In the genomic region with DNA sequence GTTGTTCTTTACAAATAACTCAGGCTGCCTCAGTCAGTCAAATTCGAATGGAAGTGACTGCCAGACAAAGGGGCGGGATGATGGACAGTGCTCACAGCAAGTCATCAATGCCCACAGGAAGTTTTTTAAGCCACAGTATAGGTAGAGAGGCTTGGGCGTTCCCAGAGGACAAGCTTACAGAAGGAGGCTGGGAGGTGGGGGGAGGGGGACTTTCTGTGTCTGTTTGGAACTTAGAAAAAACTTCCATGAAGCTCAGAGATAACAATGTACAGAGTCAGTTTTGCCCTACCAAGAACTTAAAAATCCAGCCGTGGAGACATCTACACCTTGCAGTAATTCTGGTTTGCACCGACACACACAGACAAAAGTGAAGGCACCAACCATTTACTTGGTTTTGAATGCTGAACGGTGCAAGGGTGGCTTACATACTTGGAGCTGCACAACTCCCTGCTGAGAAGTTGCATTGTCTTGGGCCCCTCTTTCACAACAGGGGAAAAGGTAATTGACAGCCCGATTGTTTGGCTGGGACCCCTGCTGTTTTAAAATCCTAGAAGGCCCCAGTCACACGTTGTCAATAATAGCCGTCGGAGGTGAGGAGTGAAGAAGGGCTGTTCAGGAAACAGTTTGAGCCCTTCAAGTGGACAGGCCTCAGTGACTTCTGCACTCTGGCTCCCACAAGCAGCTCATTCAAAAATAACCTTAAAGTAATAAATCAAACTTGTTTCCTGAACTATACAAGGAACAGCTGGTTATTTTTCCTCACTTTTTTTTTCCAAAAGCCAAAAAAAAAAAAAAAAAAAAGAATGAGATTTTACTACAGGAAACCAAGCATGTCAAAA, we compare ENCODE assay signal across 8 cellular contexts. TPM values are rescaled to one million over a fixed set of nuclear protein-coding genes. Genes with fewer than 3 reads are reported as not detected.
A peak's percentile ranks its signal among the peaks of the same experiment; 100 is the strongest.
DNase-seq lines count a peak whose midpoint lies in the region; ATAC-seq, FAIRE-seq and TF ChIP-seq lines count a peak whose summit lies in the region.

No MANE protein-coding gene starts in this region.

- BruUV-seq in GM12878 (replicated peaks; lab: Mats Ljungman, UMichigan), result no TSS peak

- no peak overlapping the region for H3K27ac ChIP-seq in GM12878 (ENCODE audit: control insufficient read depth, insufficient read depth)

- no peak for FAIRE-seq in GM12878 (lab: Jason Lieb, UNC)

- SMC1A ChIA-PET in GM12878 (lab: Charles Lee; ENCODE audit: uncharacterized antibody, unreplicated experiment), result interaction anchor here (0.5 to 8.0 kb wide), 34 partner anchors 10 to 935 kb away, joined by 3 to 360 read pairs (median 4); a partner anchor contains a TSS

- H2AFZ ChIP-seq in GM12878 (ENCODE audit: control insufficient read depth, low read depth, low read length), result no peak overlapping the region; the same call in 1 of the 2 replicates

- POLR2A ChIA-PET in GM12878 (lab: Charles Lee), result interaction anchor here (0.6 to 5.0 kb wide), 14 partner anchors 10 to 549 kb away, joined by 3 to 147 read pairs (median 4); a partner anchor contains a TSS

- no peaks in the 10 kb centered on the region for H3K4me1 ChIP-seq in GM12878 (ENCODE audit: control insufficient read depth, insufficient read depth, low read length)

- TF ChIP-seq RAD21 in GM12878 (IDR thresholded peaks at IDR 0.05; ENCODE audit: insufficient read depth, low read depth, low read length), result no peak

- WGBS in GM12878 (ENCODE audit: insufficient coverage, insufficient replicate concordance, low lambda C conversion rate, missing lambda C conversion rate), result 9% methylated on average over 10 of the region's 10 CpGs

- H3K79me2 ChIP-seq in GM12878 (ENCODE audit: control insufficient read depth, insufficient read depth, low read length), result no peaks in the 10 kb centered on the region

- no peak overlapping the region for H3K4me3 ChIP-seq in GM12878

- ATAC-seq in GM12878 (peak; percentile 49), GM19452 (IDR thresholded peaks at IDR 0.05; ENCODE audit: unreplicated experiment) (no peak)

- intact Hi-C loops in GM12878 (cut with micrococcal nuclease; ENCODE audit: unreplicated experiment), result no loop called here

- H3K9ac ChIP-seq in GM12878 (ENCODE audit: control insufficient read depth, insufficient read depth, low read length), result no peak overlapping the region

- TF ChIP-seq POLR2A in GM12878 (IDR thresholded peaks at IDR 0.05; ENCODE audit: low read depth, low read length), result no peak

- peak; percentile 20 for DNase-seq in EH (ENCODE audit: low read depth)
- peak in 2 of 3 experiments; percentile 91 to 99 for DNase-seq in NCI-H1417 (lab: John Stamatoyannopoulos, UW)
- DNase-seq in GM12878 (ENCODE audit: low read depth, low spot score), result no peak
- DNase-seq in left kidney (ENCODE audit: low read depth, low spot score), result peak; percentile 88
- no peak for DNase-seq in effector CD8-positive, alpha-beta T cell (lab: John Stamatoyannopoulos, UW)
- no peak for DNase-seq in activated effector memory CD4-positive, alpha-beta T cell treated with Interleukin-2 at 50 U/mL for 16 hours
- DNase-seq in activated T-cell treated with anti-CD3 and anti-CD28 coated beads for 4 hours, result no peak

- no peaks in the 10 kb centered on the region for H3K9me3 ChIP-seq in GM12878 (replicated peaks; ENCODE audit: control insufficient read depth, insufficient read depth, low read length)

- RAD21 ChIA-PET in GM12878 (lab: Charles Lee; ENCODE audit: unreplicated experiment), result interaction anchor here (0.6 to 5.5 kb wide), 26 partner anchors 9 to 680 kb away, joined by 3 to 347 read pairs (median 4); a partner anchor contains a TSS

- in situ Hi-C loops in GM12878 (cut with MboI), result loop anchor here (5.0 to 10.0 kb wide), 2 partner anchors 577 to 685 kb away; no protein-coding TSS in a partner anchor

- no peak for TF ChIP-seq EP300 in GM12878 (IDR thresholded peaks at IDR 0.05; ENCODE audit: borderline replicate concordance in 1 of 2, control insufficient read depth in 1 of 2, low read depth in 2 of 2, low read length in 2 of 2)

- CTCF ChIA-PET in GM12878 (lab: Yijun Ruan, JAX), result interaction anchor here (0.9 to 5.5 kb wide), 11 partner anchors 14 to 681 kb away, joined by 3 to 228 read pairs (median 4); a partner anchor contains a TSS

- no peak for TF ChIP-seq CTCF in GM12878 (IDR thresholded peaks at IDR 0.05 in 2 of 3, conservative IDR thresholded peaks at IDR 0.05 in 1 of 3; ENCODE audit: control insufficient read depth in 2 of 3, extremely low read depth in 1 of 3, insufficient read depth in 1 of 3, low read depth in 3 of 3, low read length in 3 of 3)

- H3K27me3 ChIP-seq in GM12878 (replicated peaks in 1 of 2; ENCODE audit: control insufficient read depth in 2 of 2, insufficient read depth in 2 of 2, low read length in 1 of 2), result no peaks in the 10 kb centered on the region

- no peaks in the 10 kb centered on the region for H3K36me3 ChIP-seq in GM12878 (ENCODE audit: control insufficient read depth in 2 of 2, insufficient read depth in 2 of 2, low read length in 1 of 2)

- H4K20me1 ChIP-seq in GM12878 (ENCODE audit: control insufficient read depth, insufficient read depth), result no peaks in the 10 kb centered on the region

- H3K4me2 ChIP-seq in GM12878 (ENCODE audit: control insufficient read depth, insufficient read depth), result no peak overlapping the region

TF ChIP-seq in GM12878, 131 proteins besides CTCF, POLR2A, EP300 and RAD21 (continues in another document):
- TF ChIP-seq CBFB (IDR thresholded peaks at IDR 0.05; ENCODE audit: low read depth) (no peak), EZH2 (IDR thresholded peaks at IDR 0.05; ENCODE audit: borderline replicate concordance, control insufficient read depth, low read depth, low read length) (no peak), SPI1 (IDR thresholded peaks at IDR 0.05; ENCODE audit: borderline replicate concordance, insufficient read depth, low read depth, low read length) (no peak), DPF2 (IDR thresholded peaks at IDR 0.05) (peak; percentile 31; the same call in 1 of the 2 replicates), IKZF1 (conservative IDR thresholded peaks at IDR 0.05) (0 out of 2 replicates have a peak, but pooled peaks have one; percentile 16), TCF3 (IDR thresholded peaks at IDR 0.05; ENCODE audit: borderline replicate concordance, insufficient read depth, low read depth, low read length) (no peak)
- TF ChIP-seq, protein P1, sequence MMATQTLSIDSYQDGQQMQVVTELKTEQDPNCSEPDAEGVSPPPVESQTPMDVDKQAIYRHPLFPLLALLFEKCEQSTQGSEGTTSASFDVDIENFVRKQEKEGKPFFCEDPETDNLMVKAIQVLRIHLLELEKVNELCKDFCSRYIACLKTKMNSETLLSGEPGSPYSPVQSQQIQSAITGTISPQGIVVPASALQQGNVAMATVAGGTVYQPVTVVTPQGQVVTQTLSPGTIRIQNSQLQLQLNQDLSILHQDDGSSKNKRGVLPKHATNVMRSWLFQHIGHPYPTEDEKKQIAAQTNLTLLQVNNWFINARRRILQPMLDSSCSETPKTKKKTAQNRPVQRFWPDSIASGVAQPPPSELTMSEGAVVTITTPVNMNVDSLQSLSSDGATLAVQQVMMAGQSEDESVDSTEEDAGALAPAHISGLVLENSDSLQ (IDR thresholded peaks at IDR 0.05), result peak; percentile 80
- TF ChIP-seq, protein P2, sequence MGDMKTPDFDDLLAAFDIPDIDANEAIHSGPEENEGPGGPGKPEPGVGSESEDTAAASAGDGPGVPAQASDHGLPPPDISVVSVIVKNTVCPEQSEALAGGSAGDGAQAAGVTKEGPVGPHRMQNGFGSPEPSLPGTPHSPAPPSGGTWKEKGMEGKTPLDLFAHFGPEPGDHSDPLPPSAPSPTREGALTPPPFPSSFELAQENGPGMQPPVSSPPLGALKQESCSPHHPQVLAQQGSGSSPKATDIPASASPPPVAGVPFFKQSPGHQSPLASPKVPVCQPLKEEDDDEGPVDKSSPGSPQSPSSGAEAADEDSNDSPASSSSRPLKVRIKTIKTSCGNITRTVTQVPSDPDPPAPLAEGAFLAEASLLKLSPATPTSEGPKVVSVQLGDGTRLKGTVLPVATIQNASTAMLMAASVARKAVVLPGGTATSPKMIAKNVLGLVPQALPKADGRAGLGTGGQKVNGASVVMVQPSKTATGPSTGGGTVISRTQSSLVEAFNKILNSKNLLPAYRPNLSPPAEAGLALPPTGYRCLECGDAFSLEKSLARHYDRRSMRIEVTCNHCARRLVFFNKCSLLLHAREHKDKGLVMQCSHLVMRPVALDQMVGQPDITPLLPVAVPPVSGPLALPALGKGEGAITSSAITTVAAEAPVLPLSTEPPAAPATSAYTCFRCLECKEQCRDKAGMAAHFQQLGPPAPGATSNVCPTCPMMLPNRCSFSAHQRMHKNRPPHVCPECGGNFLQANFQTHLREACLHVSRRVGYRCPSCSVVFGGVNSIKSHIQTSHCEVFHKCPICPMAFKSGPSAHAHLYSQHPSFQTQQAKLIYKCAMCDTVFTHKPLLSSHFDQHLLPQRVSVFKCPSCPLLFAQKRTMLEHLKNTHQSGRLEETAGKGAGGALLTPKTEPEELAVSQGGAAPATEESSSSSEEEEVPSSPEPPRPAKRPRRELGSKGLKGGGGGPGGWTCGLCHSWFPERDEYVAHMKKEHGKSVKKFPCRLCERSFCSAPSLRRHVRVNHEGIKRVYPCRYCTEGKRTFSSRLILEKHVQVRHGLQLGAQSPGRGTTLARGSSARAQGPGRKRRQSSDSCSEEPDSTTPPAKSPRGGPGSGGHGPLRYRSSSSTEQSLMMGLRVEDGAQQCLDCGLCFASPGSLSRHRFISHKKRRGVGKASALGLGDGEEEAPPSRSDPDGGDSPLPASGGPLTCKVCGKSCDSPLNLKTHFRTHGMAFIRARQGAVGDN (IDR thresholded peaks at IDR 0.05), result peak; percentile 80

RNA-seq across cellular contexts. Expression of a gene that starts 18.8 kb away (rescaled TPM):
- 36.0 and 37.1 TPM in 2 replicates for total RNA-seq in GM12878 (2013; cell fraction: nucleolus; rRNA removed)
- total RNA-seq in GM12878 (2014; rRNA removed) (10.0 TPM in 2 replicates), GM12878 (2014; rRNA removed; fragmentation: Illumina TruSeq; extraction: Trizol) (8.2 and 8.5 TPM in 2 replicates), GM12878 (2021) (19.5 and 19.8 TPM in 2 replicates)
- 1.4 TPM for polyA plus RNA-seq in GM12878 (2011; ENCODE audit: low read depth)
- polyA plus RNA-seq in GM12878 (2011; rRNA removed) (73.3 and 82.1 TPM in 2 replicates), GM12878 (2014; fragmentation: Illumina TruSeq; extraction: Trizol) (15.1 and 17.0 TPM in 2 replicates), GM12878 (2014; fragmentation: Nextera tagmentation; extraction: Ambion mirVana) (1 to 10 TPM; 5.3 to 7.1 TPM), GM12878 (2014; rRNA removed) (14.0 and 14.5 TPM in 2 replicates), GM12878 (2016; fragmentation: Nextera tagmentation; extraction: Ambion mirVana) (1 to 10 TPM; 1.8 to 2.1 TPM)
- polyA plus RNA-seq in GM12878 (2011; cell fraction: cytosol; rRNA removed), result 90.8 and 109 TPM in 2 replicates
- 115 and 120 TPM in 2 replicates for polyA plus RNA-seq in GM12878 (2011; cell fraction: nucleus; rRNA removed)
- polyA plus RNA-seq in GM12878 (2012), result 1.5 and 2.1 TPM in 2 replicates
- polyA minus RNA-seq in GM12878 (2011; rRNA and poly(A)+ RNA removed), result 147 and 158 TPM in 2 replicates
- polyA minus RNA-seq in GM12878 (2011; cell fraction: cytosol; rRNA and poly(A)+ RNA removed), result 34.2 and 41.2 TPM in 2 replicates
- 88.0 and 122 TPM in 2 replicates for polyA minus RNA-seq in GM12878 (2011; cell fraction: nucleus; rRNA and poly(A)+ RNA removed)

Comparison
In these comparisons a context has a peak if more than half of its experiments do, and no peak if none do; other contexts are left out.
1. DNase-seq: peak in EH (single experiment), NCI-H1417 (2 of 3) and left kidney (single experiment); none in GM12878 (single experiment), effector CD8-positive, alpha-beta T cell (single experiment), activated effector memory CD4-positive, alpha-beta T cell treated with Interleukin-2 at 50 U/mL for 16 hours (single experiment) and activated T-cell treated with anti-CD3 and anti-CD28 coated beads for 4 hours (single experiment).